In the genomic region with DNA sequence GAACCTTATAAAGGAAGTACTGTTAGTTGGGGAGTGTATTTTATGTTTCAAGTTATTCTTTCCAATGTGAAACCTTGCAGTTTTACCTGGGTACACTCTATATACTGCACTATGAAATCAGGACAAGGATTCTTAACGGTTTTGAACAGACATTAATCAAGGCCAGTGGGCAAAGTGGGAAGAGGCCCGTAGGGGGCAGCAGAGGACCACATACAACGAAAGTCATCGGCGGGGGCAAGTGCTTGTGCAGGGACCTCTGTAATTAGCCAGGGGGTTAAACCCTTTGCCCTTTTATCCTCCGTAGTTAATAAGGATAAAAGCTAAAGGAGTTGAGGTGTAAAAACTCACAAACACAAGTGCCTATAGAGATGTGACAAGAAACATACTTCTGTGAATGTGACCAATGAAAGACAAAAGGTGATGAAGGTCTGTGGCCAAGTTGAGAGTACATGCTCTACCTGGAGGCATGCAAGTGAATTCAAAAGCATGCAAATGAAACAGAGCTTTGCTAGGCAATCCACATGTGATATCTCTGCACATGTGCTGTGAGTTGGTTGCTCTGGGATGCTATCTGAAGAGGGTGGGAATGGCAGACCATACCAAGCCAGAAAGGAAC, we compare ENCODE assay signal across 8 cellular contexts.
DNase-seq lines count a peak whose midpoint lies in the region; ATAC-seq, FAIRE-seq and TF ChIP-seq lines count a peak whose summit lies in the region.

No MANE protein-coding gene starts in this region.

- no peak overlapping the region for H3K9ac ChIP-seq in OCI-LY1 (ENCODE audit: low read length)

- TF ChIP-seq POLR2A in uterus (IDR thresholded peaks at IDR 0.05): no peak

- peak; percentile 9 for DNase-seq in COLO668 (lab: John Stamatoyannopoulos, UW; ENCODE audit: unreplicated experiment)
- DNase-seq in activated T-cell treated with anti-CD3 and anti-CD28 coated beads, Interleukin-2, amount 50 U/mL, for 72 hours: peak; percentile 59 to 69
- peak; percentile 8 for DNase-seq in germinal center (ENCODE audit: low spot score)
- DNase-seq in pancreas: peak; percentile 42 to 87 (median 67)
- no peak for DNase-seq in uterus

- no peak overlapping the region for H3K27ac Mint-ChIP-seq in activated T-cell treated with anti-CD3 and anti-CD28 coated beads, Interleukin-2, amount 50 U/mL, for 72 hours

- H3K27ac ChIP-seq in OCI-LY1 (ENCODE audit: low read depth, low read length, poor library complexity, severe bottlenecking): no peak overlapping the region
- H3K27ac ChIP-seq in pancreas: no peak overlapping the region
- H3K27ac ChIP-seq in uterus: no peak overlapping the region

- H3K9me2 ChIP-seq in OCI-LY1 (ENCODE audit: low read depth, low read length): no peaks in the 10 kb centered on the region

- H3K4me2 ChIP-seq in OCI-LY1 (ENCODE audit: low read length): no peak overlapping the region

- H3K9me3 Mint-ChIP-seq in activated T-cell treated with anti-CD3 and anti-CD28 coated beads, Interleukin-2, amount 50 U/mL, for 72 hours: no peaks in the 10 kb centered on the region

- H3K9me3 ChIP-seq in OCI-LY1 (ENCODE audit: low read length) (no peaks in the 10 kb centered on the region), pancreas (no peaks in the 10 kb centered on the region), uterus (no peaks in the 10 kb centered on the region)

- no peaks in the 10 kb centered on the region for H3F3A ChIP-seq in OCI-LY1 (ENCODE audit: insufficient read depth, low read length)

- H3K36me3 Mint-ChIP-seq in activated T-cell treated with anti-CD3 and anti-CD28 coated beads, Interleukin-2, amount 50 U/mL, for 72 hours (ENCODE audit: insufficient read depth in 2 of 2): no peaks in the 10 kb centered on the region

- intact Hi-C loops in pancreas (cut with DNase I) (no loop called here), uterus (cut with DNase I; ENCODE audit: low total_unique reads) (no loop called here)

- H3K36me3 ChIP-seq in OCI-LY1 (ENCODE audit: insufficient read depth, low read length) (no peaks in the 10 kb centered on the region), pancreas (no peaks in the 10 kb centered on the region), uterus (no peaks in the 10 kb centered on the region)

- H3K79me2 ChIP-seq in OCI-LY1 (ENCODE audit: insufficient read depth, low read length): no peaks in the 10 kb centered on the region

- H3K4me3 ChIP-seq in OCI-LY1 (ENCODE audit: low read depth, low read length, poor library complexity, severe bottlenecking) (no peak overlapping the region), pancreas (no peak overlapping the region), uterus (no peak overlapping the region)

- no peaks in the 10 kb centered on the region for H4K20me1 ChIP-seq in OCI-LY1 (ENCODE audit: insufficient read depth, low read length)

- peak; percentile 95 for ATAC-seq in GM19372 (IDR thresholded peaks at IDR 0.05; ENCODE audit: low read depth, unreplicated experiment)
- peak; percentile 83 for ATAC-seq in HG03378 (IDR thresholded peaks at IDR 0.05; ENCODE audit: unreplicated experiment)
- peak; percentile 64 to 72 for ATAC-seq in activated T-cell treated with anti-CD3 and anti-CD28 coated beads, Interleukin-2, amount 50 U/mL, for 72 hours (replicated peaks in 1 of 2)
- ATAC-seq in pancreas: peak; percentile 58 to 97 (median 92)

- no peaks in the 10 kb centered on the region for H3K27me3 Mint-ChIP-seq in activated T-cell treated with anti-CD3 and anti-CD28 coated beads, Interleukin-2, amount 50 U/mL, for 72 hours (ENCODE audit: low read depth)

- 8% methylated on average over 6 of the region's 6 CpGs for WGBS in pancreas, 2 donors

- no peak overlapping the region for H3K4me3 Mint-ChIP-seq in activated T-cell treated with anti-CD3 and anti-CD28 coated beads, Interleukin-2, amount 50 U/mL, for 72 hours

- peak; percentile 92 for TF ChIP-seq CTCF in OCI-LY1 (IDR thresholded peaks at IDR 0.05; ENCODE audit: low read length)
- peak in 3 of 4 donors; percentile 64 to 75 (median 66) for TF ChIP-seq CTCF in pancreas (IDR thresholded peaks at IDR 0.05)
- TF ChIP-seq CTCF in uterus (IDR thresholded peaks at IDR 0.05): peak in 2 of 4 experiments; percentile 8 to 17

- H2AFZ ChIP-seq in OCI-LY1 (ENCODE audit: low read length): no peak overlapping the region

- no peak for FAIRE-seq in pancreas (lab: Jason Lieb, UNC)

- H3K4me1 ChIP-seq in OCI-LY1 (ENCODE audit: insufficient read depth, low read length, severe bottlenecking): no peaks in the 10 kb centered on the region
- H3K4me1 ChIP-seq in pancreas: no peaks in the 10 kb centered on the region
- no peaks in the 10 kb centered on the region for H3K4me1 ChIP-seq in uterus

- H3K27me3 ChIP-seq in OCI-LY1 (ENCODE audit: insufficient read depth, low read length) (no peaks in the 10 kb centered on the region), pancreas (no peaks in the 10 kb centered on the region), uterus (no peaks in the 10 kb centered on the region)

- no peaks in the 10 kb centered on the region for H3K4me1 Mint-ChIP-seq in activated T-cell treated with anti-CD3 and anti-CD28 coated beads, Interleukin-2, amount 50 U/mL, for 72 hours (ENCODE audit: low read depth)

Comparison
In these comparisons a context has a peak if more than half of its experiments do, and no peak if none do; other contexts are left out.
1. DNase-seq: peak in COLO668 (single experiment), activated T-cell treated with anti-CD3 and anti-CD28 coated beads, Interleukin-2, amount 50 U/mL, for 72 hours (2 of 2), germinal center (single experiment) and pancreas (6 of 6); none in uterus (0 of 2).
2. Peak in every context shown above with its lines, with median percentiles within 50 percentile points of each other: ATAC-seq.